20 cellular contexts compared by ENCODE assay signal in the genomic region with DNA sequence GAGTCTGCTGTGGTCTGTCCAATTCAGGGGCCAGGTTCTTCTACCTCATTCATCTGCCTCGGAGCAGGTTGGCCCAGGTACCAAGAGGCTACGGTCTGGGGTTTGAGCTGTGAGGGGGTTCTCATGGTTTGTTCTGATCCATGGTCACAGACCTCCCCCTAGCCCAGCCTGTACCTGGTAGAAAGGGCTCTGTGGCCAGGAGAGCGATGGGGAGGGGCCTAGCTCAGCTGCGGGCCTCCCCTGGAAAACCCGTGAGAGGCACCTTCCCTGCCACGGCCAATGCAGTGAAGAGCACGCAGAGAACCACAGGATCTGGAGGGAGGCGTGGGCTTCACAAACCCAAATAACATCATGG. TPM values are rescaled to one million over a fixed set of nuclear protein-coding genes. Genes with fewer than 3 reads are reported as not detected.
DNase-seq lines count a peak whose midpoint lies in the region; ATAC-seq and TF ChIP-seq lines count a peak whose summit lies in the region.
"Had no signal": no experiment of that assay in that cellular context is flagged by ENCODE, and none has a peak within 500 bp of the region (broad histone marks: within the 10 kb centered on the region; RNA-seq: fewer than 3 reads in every experiment).

No MANE protein-coding gene starts in this region.

- intact Hi-C loops in sciatic nerve (cut with DNase I), result no loop called here

- H3K4me1 Mint-ChIP-seq in activated T-cell treated with anti-CD3 and anti-CD28 coated beads, Interleukin-2, amount 50 U/mL, for 24 hours (ENCODE audit: low read depth), result no peaks in the 10 kb centered on the region
- H3K4me1 Mint-ChIP-seq in activated T-cell treated with anti-CD3 and anti-CD28 coated beads, Interleukin-2, amount 50 U/mL, for 4 hours (ENCODE audit: low read depth), result no peaks in the 10 kb centered on the region
- no peaks in the 10 kb centered on the region for H3K4me1 Mint-ChIP-seq in chondrocyte (ENCODE audit: low read depth)
- peaks cover 4% of the 10 kb centered on the region for H3K4me1 Mint-ChIP-seq in type B pancreatic cell (ENCODE audit: unreplicated experiment)
- no peaks in the 10 kb centered on the region for H3K4me1 Mint-ChIP-seq in activated T-helper 17 cell treated with anti-CD3 and anti-CD28 coated beads, Interleukin-2, amount 50 U/mL, for 72 hours

- H3K36me3 Mint-ChIP-seq in activated T-cell treated with anti-CD3 and anti-CD28 coated beads, Interleukin-2, amount 50 U/mL, for 24 hours (ENCODE audit: low read depth), result no peaks in the 10 kb centered on the region
- peaks cover 1% of the 10 kb centered on the region for H3K36me3 Mint-ChIP-seq in activated T-cell treated with anti-CD3 and anti-CD28 coated beads, Interleukin-2, amount 50 U/mL, for 4 hours (ENCODE audit: insufficient read depth)
- no peaks in the 10 kb centered on the region for H3K36me3 Mint-ChIP-seq in chondrocyte (ENCODE audit: low read depth)
- H3K36me3 Mint-ChIP-seq in type B pancreatic cell, result no peaks in the 10 kb centered on the region
- no peaks in the 10 kb centered on the region for H3K36me3 Mint-ChIP-seq in activated T-helper 17 cell treated with anti-CD3 and anti-CD28 coated beads, Interleukin-2, amount 50 U/mL, for 72 hours (ENCODE audit: low read depth)

- peak; percentile 22 for DNase-seq in activated T-cell treated with anti-CD3 and anti-CD28 coated beads, Interleukin-2, amount 50 U/mL, for 24 hours
- no peak for DNase-seq in activated T-cell treated with anti-CD3 and anti-CD28 coated beads, Interleukin-2, amount 50 U/mL, for 4 hours
- DNase-seq in chondrocyte (ENCODE audit: low spot score) (peak; percentile 54), sciatic nerve (ENCODE audit: low spot score) (peak; percentile 22), type B pancreatic cell (ENCODE audit: extremely low spot score, unreplicated experiment) (peak; percentile 27), NCI-H2171 treated with DMSO at 0.1 percent for 48 hours (lab: John Stamatoyannopoulos, UW) (no peak), amniotic stem cell (lab: John Stamatoyannopoulos, UW) (no peak)
- DNase-seq: DMS153, HFFc6, NCI-H1092 treated with DMSO at 0.1 percent for 48 hours, NCI-H2029 treated with DMSO at 0.1 percent for 48 hours had no signal

- H3K9me3 Mint-ChIP-seq in activated T-cell treated with anti-CD3 and anti-CD28 coated beads, Interleukin-2, amount 50 U/mL, for 24 hours, result no peaks in the 10 kb centered on the region
- H3K9me3 Mint-ChIP-seq in activated T-cell treated with anti-CD3 and anti-CD28 coated beads, Interleukin-2, amount 50 U/mL, for 4 hours, result no peaks in the 10 kb centered on the region
- no peaks in the 10 kb centered on the region for H3K9me3 Mint-ChIP-seq in chondrocyte (ENCODE audit: low read depth)
- no peaks in the 10 kb centered on the region for H3K9me3 Mint-ChIP-seq in type B pancreatic cell
- no peaks in the 10 kb centered on the region for H3K9me3 Mint-ChIP-seq in activated T-helper 17 cell treated with anti-CD3 and anti-CD28 coated beads, Interleukin-2, amount 50 U/mL, for 72 hours
- H3K9me3 Mint-ChIP-seq: CD4-positive, alpha-beta T cell; HFFc6 had no signal

- H3K4me3 Mint-ChIP-seq in activated T-cell treated with anti-CD3 and anti-CD28 coated beads, Interleukin-2, amount 50 U/mL, for 24 hours, result no peak overlapping the region
- H3K4me3 Mint-ChIP-seq in activated T-cell treated with anti-CD3 and anti-CD28 coated beads, Interleukin-2, amount 50 U/mL, for 4 hours, result no peak overlapping the region
- H3K4me3 Mint-ChIP-seq in chondrocyte (ENCODE audit: unreplicated experiment), result no peak overlapping the region
- H3K4me3 Mint-ChIP-seq in type B pancreatic cell, result no peak overlapping the region
- no peak overlapping the region for H3K4me3 Mint-ChIP-seq in activated T-helper 17 cell treated with anti-CD3 and anti-CD28 coated beads, Interleukin-2, amount 50 U/mL, for 72 hours
- H3K4me3 Mint-ChIP-seq: CD4-positive, alpha-beta T cell; HFFc6 had no signal

- peaks cover 19% of the 10 kb centered on the region for H3K27me3 Mint-ChIP-seq in activated T-cell treated with anti-CD3 and anti-CD28 coated beads, Interleukin-2, amount 50 U/mL, for 24 hours
- no peaks in the 10 kb centered on the region for H3K27me3 Mint-ChIP-seq in activated T-cell treated with anti-CD3 and anti-CD28 coated beads, Interleukin-2, amount 50 U/mL, for 4 hours (ENCODE audit: low read depth)
- H3K27me3 Mint-ChIP-seq in chondrocyte (ENCODE audit: low read depth), result peaks cover 29% of the 10 kb centered on the region
- peaks cover 13% of the 10 kb centered on the region for H3K27me3 Mint-ChIP-seq in type B pancreatic cell
- peaks cover 5% of the 10 kb centered on the region for H3K27me3 Mint-ChIP-seq in activated T-helper 17 cell treated with anti-CD3 and anti-CD28 coated beads, Interleukin-2, amount 50 U/mL, for 72 hours
- H3K27me3 Mint-ChIP-seq: CD4-positive, alpha-beta T cell had no signal

- H3K27ac Mint-ChIP-seq in activated T-cell treated with anti-CD3 and anti-CD28 coated beads, Interleukin-2, amount 50 U/mL, for 24 hours, result no peak overlapping the region
- H3K27ac Mint-ChIP-seq in chondrocyte (ENCODE audit: unreplicated experiment), result no peak overlapping the region
- H3K27ac Mint-ChIP-seq in type B pancreatic cell, result no peak overlapping the region
- H3K27ac Mint-ChIP-seq in activated T-helper 17 cell treated with anti-CD3 and anti-CD28 coated beads, Interleukin-2, amount 50 U/mL, for 72 hours, result no peak overlapping the region
- H3K27ac Mint-ChIP-seq: CD4-positive, alpha-beta T cell; HFFc6 had no signal

- ATAC-seq in activated T-cell treated with anti-CD3 and anti-CD28 coated beads, Interleukin-2, amount 50 U/mL, for 4 hours, result no peak
- ATAC-seq in sciatic nerve, result no peak
- ATAC-seq in activated T-helper 17 cell treated with anti-CD3 and anti-CD28 coated beads, Interleukin-2, amount 50 U/mL, for 72 hours (replicated peaks), result no peak
- ATAC-seq: K562, Right ventricle myocardium inferior had no signal

- TF ChIP-seq CTCF in chondrocyte (IDR thresholded peaks at IDR 0.05) (no peak), type B pancreatic cell (conservative IDR thresholded peaks at IDR 0.05) (no peak)

RNA-seq across cellular contexts. Expression of a gene that starts 19.6 kb away (rescaled TPM):
- not detected for total RNA-seq in activated T-cell treated with anti-CD3 and anti-CD28 coated beads, Interleukin-2, amount 50 U/mL, for 4 hours
- total RNA-seq in chondrocyte (not detected in 3 replicates), sciatic nerve (7.6 TPM), type B pancreatic cell (ENCODE audit: low replicate concordance) (not detected in 2 replicates)
- total RNA-seq in activated T-helper 17 cell treated with anti-CD3 and anti-CD28 coated beads, Interleukin-2, amount 50 U/mL, for 72 hours, result not detected
- total RNA-seq: A172; Caco-2; CD4-positive, alpha-beta T cell; H4; HFFc6; K562; NCI-H460; Peyer's patch; Right ventricle myocardium inferior had no signal

RNA-seq across cellular contexts. Expression of a gene that starts 43.5 kb away (rescaled TPM):
- under 1 TPM in 2 of 3 donors, not detected in 1; 0.28 to 0.43 TPM for total RNA-seq in activated T-cell treated with anti-CD3 and anti-CD28 coated beads, Interleukin-2, amount 50 U/mL, for 4 hours
- total RNA-seq in chondrocyte (not detected in 3 replicates), sciatic nerve (1.1 TPM), type B pancreatic cell (ENCODE audit: low replicate concordance) (0.33 and 0.63 TPM in 2 replicates)
- under 1 TPM in 1 of 2 donors, not detected in 1; 0.54 TPM for total RNA-seq in activated T-helper 17 cell treated with anti-CD3 and anti-CD28 coated beads, Interleukin-2, amount 50 U/mL, for 72 hours
- total RNA-seq: Caco-2, H4, HFFc6 had no signal

Comparison
In these comparisons a context has a peak if more than half of its experiments do, and no peak if none do; other contexts are left out.
1. DNase-seq: peak in activated T-cell treated with anti-CD3 and anti-CD28 coated beads, Interleukin-2, amount 50 U/mL, for 24 hours (single experiment), chondrocyte (single experiment), sciatic nerve (single experiment) and type B pancreatic cell (single experiment); none in activated T-cell treated with anti-CD3 and anti-CD28 coated beads, Interleukin-2, amount 50 U/mL, for 4 hours (single experiment), NCI-H2171 treated with DMSO at 0.1 percent for 48 hours (single experiment) and amniotic stem cell (single experiment).